Comparison of ENCODE assay signal across 13 cellular contexts in genomic region chr6:140071115-140071514, GRCh38.
DNase-seq lines count a peak whose midpoint lies in the region; ATAC-seq and TF ChIP-seq lines count a peak whose summit lies in the region.
"Had no signal": no experiment of that assay in that cellular context is flagged by ENCODE, and none has a peak within 500 bp of the region (broad histone marks: within the 10 kb centered on the region; RNA-seq: fewer than 3 reads in every experiment).

No MANE protein-coding gene starts in this region.

- peak overlapping the region; percentile 43 for H3K14ac ChIP-seq in IMR-90 (replicated peaks; ENCODE audit: low read depth, low read length)

- H3K27ac ChIP-seq in IMR-90 (ENCODE audit: insufficient read depth, low read length) = peak overlapping the region; percentile 56; the same call in 1 of the 2 replicates
- no peak overlapping the region for H3K27ac ChIP-seq in mammary epithelial cell (ENCODE audit: insufficient read depth, low read depth, low read length)
- peak overlapping the region in 1 of 2 donors; percentile 5 for H3K27ac ChIP-seq in ascending aorta

- TF ChIP-seq CTCF in IMR-90 (conservative IDR thresholded peaks at IDR 0.05; ENCODE audit: low read depth, low read length) (no peak), mammary epithelial cell (conservative IDR thresholded peaks at IDR 0.05 in 1 of 2, IDR thresholded peaks at IDR 0.05 in 1 of 2; ENCODE audit: extremely low read depth in 1 of 2, insufficient read depth in 1 of 2, low read depth in 1 of 2, low read length in 2 of 2) (no peak), mesothelial cell of epicardium (IDR thresholded peaks at IDR 0.05; ENCODE audit: unreplicated experiment) (no peak), ascending aorta (IDR thresholded peaks at IDR 0.05) (no peak)

- H2BK5ac ChIP-seq in IMR-90 (ENCODE audit: low read depth, low read length, poor library complexity, severe bottlenecking) = peak overlapping the region; percentile 81

- H3K36me3 ChIP-seq in IMR-90 (ENCODE audit: control insufficient read depth, insufficient read depth, low read length) = no peaks in the 10 kb centered on the region
- H3K36me3 ChIP-seq in mammary epithelial cell (ENCODE audit: insufficient read depth, low read length) = no peaks in the 10 kb centered on the region
- no peaks in the 10 kb centered on the region for H3K36me3 ChIP-seq in ascending aorta

- TF ChIP-seq POLR2A in IMR-90 (IDR thresholded peaks at IDR 0.05; ENCODE audit: low read depth, low read length) = no peak

- H3K79me1 ChIP-seq in IMR-90 (ENCODE audit: low read depth in 1 of 2, low read length in 2 of 2) = no peaks in the 10 kb centered on the region

- no peak overlapping the region for H3K4me3 Mint-ChIP-seq in mesothelial cell of epicardium
- H3K4me3 Mint-ChIP-seq: naive thymus-derived CD4-positive, alpha-beta T cell; T-helper 2 cell treated with Interferon-gamma antibody and Interleukin-4, amounts not matched to agents 5 μg/mL and 100 μg/mL, for 36 hours had no signal

- dilution Hi-C loops in IMR-90 (cut with HindIII; ENCODE audit: low sequenced_read_pairs, unreplicated experiment) = no loop called here
- dilution Hi-C loops in mammary epithelial cell (cut with HindIII; ENCODE audit: low sequenced_read_pairs) = no loop called here

- no peaks in the 10 kb centered on the region for H3K36me3 Mint-ChIP-seq in mesothelial cell of epicardium
- H3K36me3 Mint-ChIP-seq: naive thymus-derived CD4-positive, alpha-beta T cell had no signal

- H3K18ac ChIP-seq in IMR-90 (ENCODE audit: low read depth, low read length) = peak overlapping the region; percentile 85; the same call in 1 of the 2 replicates

- in situ Hi-C loops in IMR-90 (cut with MboI; ENCODE audit: low sequenced_read_pairs) = no loop called here
- in situ Hi-C loops in mammary epithelial cell (cut with MboI; ENCODE audit: low sequenced_read_pairs in 2 of 2) = no loop called here

- H3K9ac ChIP-seq in IMR-90 (ENCODE audit: low read depth, low read length) (0 out of 2 replicates have a peak overlapping the region, but pooled peaks have one; percentile 22), mammary epithelial cell (ENCODE audit: insufficient read depth, low read length) (no peak overlapping the region)

- DNase-seq in AG08395 (ENCODE audit: low spot score) (peak; percentile 41), IMR-90 (peak; percentile 86), mammary epithelial cell (peak; percentile 55), mesothelial cell of epicardium (ENCODE audit: low spot score in 2 of 2, unreplicated experiment in 2 of 2) (no peak), iPS-NIHi7 (ENCODE audit: extremely low spot score) (no peak), ascending aorta (ENCODE audit: low spot score in 2 of 2) (no peak), NCI-H524 (lab: John Stamatoyannopoulos, UW) (no peak), retina (no peak)
- DNase-seq: COR-L47; naive thymus-derived CD4-positive, alpha-beta T cell; NCI-H774; stimulated activated naive CD4-positive, alpha-beta T cell treated with Interleukin-2 at 50 U/mL for 16 hours had no signal

- H3K4ac ChIP-seq in IMR-90 (ENCODE audit: low read depth, low read length) = peak overlapping the region; percentile 61; the same call in 1 of the 2 replicates

- H3K4me3 ChIP-seq in IMR-90 (ENCODE audit: insufficient read depth, low read depth, low read length) (no peak overlapping the region), mammary epithelial cell (replicated peaks in 1 of 3; ENCODE audit: insufficient read depth in 1 of 3, low read depth in 2 of 3, low read length in 3 of 3) (no peak overlapping the region), ascending aorta (no peak overlapping the region)

- no peaks in the 10 kb centered on the region for H3K9me3 Mint-ChIP-seq in mesothelial cell of epicardium
- H3K9me3 Mint-ChIP-seq: naive thymus-derived CD4-positive, alpha-beta T cell; T-helper 2 cell treated with Interferon-gamma antibody and Interleukin-4, amounts not matched to agents 5 μg/mL and 100 μg/mL, for 36 hours had no signal

- H4K20me1 ChIP-seq in IMR-90 (ENCODE audit: insufficient read depth, low read length) (no peaks in the 10 kb centered on the region), mammary epithelial cell (ENCODE audit: insufficient read depth, low read length) (no peaks in the 10 kb centered on the region)

- H3K27me3 ChIP-seq in IMR-90 (ENCODE audit: control insufficient read depth, insufficient read depth, low read length) = no peaks in the 10 kb centered on the region
- no peaks in the 10 kb centered on the region for H3K27me3 ChIP-seq in mammary epithelial cell (ENCODE audit: insufficient read depth, low read length)
- H3K27me3 ChIP-seq in ascending aorta = no peaks in the 10 kb centered on the region

- no peaks in the 10 kb centered on the region; the same call in 1 of the 2 replicates for H3K9me1 ChIP-seq in IMR-90 (ENCODE audit: insufficient read depth, low read length)

- peak overlapping the region; percentile 19; the same call in 1 of the 2 replicates for H3K56ac ChIP-seq in IMR-90 (ENCODE audit: extremely low read depth, insufficient read depth, low read length)

- peaks cover 6% of the 10 kb centered on the region for H3K4me1 ChIP-seq in IMR-90 (ENCODE audit: control insufficient read depth, insufficient read depth, low read length)
- H3K4me1 ChIP-seq in mammary epithelial cell (ENCODE audit: insufficient read depth, low read length) = peaks cover 12% of the 10 kb centered on the region
- peaks cover 0 to 28% of the 10 kb centered on the region in 2 donors for H3K4me1 ChIP-seq in ascending aorta

- H2BK20ac ChIP-seq in IMR-90 (ENCODE audit: low read depth, low read length) = peak overlapping the region; percentile 76

- BruUV-seq in IMR-90 (replicated peaks; lab: Mats Ljungman, UMichigan) (no TSS peak), mammary epithelial cell (replicated peaks; lab: Mats Ljungman, UMichigan) (no TSS peak)

- peak overlapping the region; percentile 64; the same call in 1 of the 2 replicates for H4K5ac ChIP-seq in IMR-90 (ENCODE audit: low read depth, low read length)

- ATAC-seq in IMR-90 (ENCODE audit: low read depth) = peak; percentile 48
- ATAC-seq: naive thymus-derived CD4-positive, alpha-beta T cell had no signal

- H3K27ac Mint-ChIP-seq in mesothelial cell of epicardium = peak overlapping the region; percentile 28
- H3K27ac Mint-ChIP-seq: naive thymus-derived CD4-positive, alpha-beta T cell; T-helper 2 cell treated with Interferon-gamma antibody and Interleukin-4, amounts not matched to agents 5 μg/mL and 100 μg/mL, for 36 hours had no signal

- H3K23ac ChIP-seq in IMR-90 (ENCODE audit: low read depth, low read length) = peak overlapping the region; percentile 49; the same call in 1 of the 2 replicates

- H3K79me2 ChIP-seq in mammary epithelial cell (ENCODE audit: insufficient read depth, low read length) = no peaks in the 10 kb centered on the region

- WGBS in IMR-90 (ENCODE audit: extremely low coverage in 2 of 2, insufficient read length in 1 of 2), 2 experiments = no CpG with 5 or more reads among the region's 2 CpGs
- 30% methylated on average over 2 of the region's 2 CpGs for WGBS in mammary epithelial cell (ENCODE audit: low coverage, missing lambda C conversion rate)

- POLR2A ChIA-PET in IMR-90 (lab: Charles Lee; ENCODE audit: unreplicated experiment) = no interaction called here

- TF ChIP-seq RAD21 in IMR-90 (IDR thresholded peaks at IDR 0.05; ENCODE audit: low read length) = no peak

- no peak overlapping the region for H2AK9ac ChIP-seq in IMR-90 (replicated peaks; ENCODE audit: low read depth, low read length, poor library complexity)

- no peak overlapping the region for H2AK5ac ChIP-seq in IMR-90 (ENCODE audit: low read depth, low read length)

- H2BK15ac ChIP-seq in IMR-90 (ENCODE audit: low read depth, low read length) = peak overlapping the region; percentile 87

- peak overlapping the region; percentile 72; the same call in 1 of the 2 replicates for H4K91ac ChIP-seq in IMR-90 (ENCODE audit: insufficient read depth, low read depth, low read length)

- no peak overlapping the region for H3K4me2 ChIP-seq in IMR-90 (ENCODE audit: low read depth, low read length)
- H3K4me2 ChIP-seq in mammary epithelial cell (ENCODE audit: insufficient read depth, low read depth, low read length) = peak overlapping the region; percentile 2

- H4K8ac ChIP-seq in IMR-90 (ENCODE audit: low read depth in 2 of 2, low read length in 2 of 2) = peak overlapping the region; percentile 17 to 59

- CTCF ChIA-PET in IMR-90 (lab: Yijun Ruan, JAX) (no interaction called here), mammary epithelial cell (lab: Charles Lee; ENCODE audit: low non-redundant PET) (no interaction called here)

- H3K9me3 ChIP-seq in IMR-90 (ENCODE audit: control insufficient read depth, insufficient read depth, low read length) = no peaks in the 10 kb centered on the region
- no peaks in the 10 kb centered on the region for H3K9me3 ChIP-seq in mammary epithelial cell (replicated peaks; ENCODE audit: insufficient read depth, low read length)
- H3K9me3 ChIP-seq in ascending aorta = no peaks in the 10 kb centered on the region

- H3K27me3 Mint-ChIP-seq in mesothelial cell of epicardium (ENCODE audit: low read depth) = no peaks in the 10 kb centered on the region

- H3K4me1 Mint-ChIP-seq in mesothelial cell of epicardium = peaks cover 44% of the 10 kb centered on the region
- H3K4me1 Mint-ChIP-seq: naive thymus-derived CD4-positive, alpha-beta T cell had no signal

- H2AFZ ChIP-seq in IMR-90 (replicated peaks; ENCODE audit: low read length, poor library complexity) (no peak overlapping the region), mammary epithelial cell (ENCODE audit: low read depth, low read length) (no peak overlapping the region)

- peak overlapping the region; percentile 84 for H2BK120ac ChIP-seq in IMR-90 (ENCODE audit: low read depth, low read length)

- intact Hi-C loops in IMR-90 (cut with micrococcal nuclease) = no loop called here
- intact Hi-C loops in mammary epithelial cell (cut with micrococcal nuclease) = no loop called here
- intact Hi-C loops in ascending aorta (cut with DNase I) = loop anchor here (10.0 kb wide), 4 partner anchors 306 to 914 kb away; no protein-coding TSS in a partner anchor

TF ChIP-seq in IMR-90, 13 proteins besides CTCF, POLR2A, EP300 and RAD21 (continues in another document):
- TF ChIP-seq USF2 (IDR thresholded peaks at IDR 0.05; ENCODE audit: low read depth, low read length) = no peak
- TF ChIP-seq BHLHE40 (IDR thresholded peaks at IDR 0.05; ENCODE audit: low read depth, low read length) = no peak
- TF ChIP-seq CEBPB (IDR thresholded peaks at IDR 0.05; ENCODE audit: low read depth, low read length) = no peak

Comparison
In these comparisons a context has a peak if more than half of its experiments do, and no peak if none do; other contexts are left out.
1. DNase-seq: peak in AG08395 (single experiment), IMR-90 (single experiment) and mammary epithelial cell (single experiment); none in mesothelial cell of epicardium (0 of 2), iPS-NIHi7 (single experiment), ascending aorta (0 of 2), NCI-H524 (0 of 2) and retina (single experiment).